In the genomic region with DNA sequence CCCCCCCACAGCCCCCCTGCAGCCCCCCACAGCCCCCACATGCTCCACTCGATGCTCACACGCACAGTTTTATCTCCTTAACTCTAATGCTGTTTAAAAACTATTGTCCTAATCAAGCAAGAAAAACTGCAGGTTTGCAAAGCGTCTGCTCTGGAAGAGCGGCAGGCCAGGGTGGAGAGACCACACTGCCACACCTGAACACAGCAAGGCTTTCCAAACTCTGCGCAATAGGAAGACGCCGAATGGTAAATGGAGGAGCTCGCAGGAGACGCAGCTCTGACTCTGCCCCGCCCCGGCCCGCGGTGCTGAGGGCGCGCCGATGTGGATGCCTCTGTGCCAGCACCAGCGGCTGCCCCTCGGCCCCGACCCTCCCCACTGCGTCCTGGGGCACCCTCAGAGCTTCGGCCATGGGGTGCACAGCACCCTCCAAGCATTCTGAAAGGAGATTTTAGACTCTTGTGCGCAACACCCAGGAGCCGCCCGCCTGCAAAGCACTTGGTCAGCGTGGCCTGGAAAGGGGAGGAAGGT, we compare ENCODE assay signal across 8 cellular contexts. TPM values are rescaled to one million over a fixed set of nuclear protein-coding genes. Genes with fewer than 3 reads are reported as not detected.
A peak's percentile ranks its signal among the peaks of the same experiment; 100 is the strongest.
DNase-seq lines count a peak whose midpoint lies in the region; ATAC-seq and TF ChIP-seq lines count a peak whose summit lies in the region.

No MANE protein-coding gene starts in this region.

- no peak overlapping the region for H3K4me2 ChIP-seq in HCT116 (ENCODE audit: low read length)

- TF ChIP-seq CTCF in A673 (conservative IDR thresholded peaks at IDR 0.05; ENCODE audit: low read depth, low read length) (no peak), HCT116 (IDR thresholded peaks at IDR 0.05 in 2 of 3, conservative IDR thresholded peaks at IDR 0.05 in 1 of 3; ENCODE audit: borderline replicate concordance in 1 of 3, insufficient read depth in 1 of 3, low read depth in 2 of 3, low read length in 2 of 3) (no peak), ascending aorta (IDR thresholded peaks at IDR 0.05) (no peak), lower lobe of right lung (IDR thresholded peaks at IDR 0.05) (no peak)

- no peak overlapping the region for H2AFZ ChIP-seq in HCT116 (ENCODE audit: low read depth, low read length, poor library complexity, severe bottlenecking)

- intact Hi-C loops in A673 (cut with micrococcal nuclease; ENCODE audit: unreplicated experiment) = no loop called here
- intact Hi-C loops in HCT116 (cut with micrococcal nuclease) = loop anchor here (2.0 kb wide), 1 partner anchor 35 kb away; no protein-coding TSS in a partner anchor
- intact Hi-C loops in ascending aorta (cut with DNase I) = loop anchor here (1.0 kb wide), 2 partner anchors 18 to 35 kb away; no protein-coding TSS in a partner anchor
- intact Hi-C loops in lower lobe of right lung (cut with DNase I) = no loop called here

- H3K9me3 ChIP-seq in A673 (ENCODE audit: low read depth, low read length, poor library complexity, severe bottlenecking) (no peaks in the 10 kb centered on the region), HCT116 (ENCODE audit: control insufficient read depth in 1 of 2, insufficient read depth in 1 of 2, low read depth in 1 of 2, low read length in 2 of 2) (no peaks in the 10 kb centered on the region), ascending aorta (no peaks in the 10 kb centered on the region), lower lobe of right lung (no peaks in the 10 kb centered on the region)

- H3K79me2 ChIP-seq in HCT116 (ENCODE audit: insufficient read depth, low read length) = peaks cover 35% of the 10 kb centered on the region; the same call in 1 of the 2 replicates

- TF ChIP-seq RAD21 in HCT116 (IDR thresholded peaks at IDR 0.05; ENCODE audit: low read depth) = no peak

- no peaks in the 10 kb centered on the region for H3K27me3 ChIP-seq in A673 (replicated peaks; ENCODE audit: insufficient read depth, low read depth, low read length, poor library complexity)
- H3K27me3 ChIP-seq in HCT116 (ENCODE audit: insufficient read depth, low read length) = no peaks in the 10 kb centered on the region
- H3K27me3 ChIP-seq in ascending aorta = no peaks in the 10 kb centered on the region
- H3K27me3 ChIP-seq in lower lobe of right lung (ENCODE audit: low read depth) = no peaks in the 10 kb centered on the region

- H3K9me2 ChIP-seq in HCT116 (ENCODE audit: insufficient read depth) = no peaks in the 10 kb centered on the region

- no peak overlapping the region for H3K4me3 ChIP-seq in A673 (ENCODE audit: low read depth, low read length, poor library complexity, severe bottlenecking)
- no peak overlapping the region for H3K4me3 ChIP-seq in HCT116 (replicated peaks in 1 of 2; ENCODE audit: low read depth in 1 of 2, low read length in 2 of 2)
- no peak overlapping the region for H3K4me3 ChIP-seq in ascending aorta
- no peak overlapping the region for H3K4me3 ChIP-seq in lower lobe of right lung

- no TSS peak for BruUV-seq in A673 (replicated peaks; lab: Mats Ljungman, UMichigan)
- BruUV-seq in HCT116 (replicated peaks; lab: Mats Ljungman, UMichigan) = no TSS peak

- RAD21 ChIA-PET in HCT116 (lab: Charles Lee; ENCODE audit: low non-redundant PET in 1 of 2, low total read pairs in 2 of 2, uncharacterized antibody in 2 of 2, unreplicated experiment in 2 of 2) = no interaction called here

- peak; percentile 57 for DNase-seq in A673 (ENCODE audit: low spot score)
- DNase-seq in HCT116 (ENCODE audit: low read depth, low spot score) = peak; percentile 42
- peak in 1 of 2 donors; percentile 64 for DNase-seq in ascending aorta (ENCODE audit: low spot score in 2 of 2)
- peak; percentile 44 for DNase-seq in lower lobe of right lung
- no peak for DNase-seq in NAMALWA (ENCODE audit: low spot score)
- DNase-seq in stimulated activated CD4-positive, alpha-beta T cell treated with anti-CD3 and anti-CD28 coated beads, Interleukin-2, amount 100 ng/mL, for 48 hours = no peak
- DNase-seq in GF-D8 (lab: John Stamatoyannopoulos, UW) = no peak

- no peak overlapping the region for H3K27ac ChIP-seq in A673 (ENCODE audit: low read depth, low read length, poor library complexity, severe bottlenecking)
- peak overlapping the region; percentile 29; the same call in 1 of the 2 replicates for H3K27ac ChIP-seq in HCT116 (ENCODE audit: low read depth, low read length)
- H3K27ac ChIP-seq in ascending aorta = peak overlapping the region; percentile 82 to 89
- H3K27ac ChIP-seq in lower lobe of right lung = no peak overlapping the region

- ATAC-seq in HCT116 = peak; percentile 71
- ATAC-seq in lower lobe of right lung = no peak
- no peak for ATAC-seq in HG03196 (IDR thresholded peaks at IDR 0.05; ENCODE audit: unreplicated experiment)

- H4K20me1 ChIP-seq in HCT116 (ENCODE audit: insufficient read depth) = no peaks in the 10 kb centered on the region

- POLR2A ChIA-PET in A673 (lab: Charles Lee; ENCODE audit: low non-redundant PET) = no interaction called here
- POLR2A ChIA-PET in HCT116 (lab: Charles Lee) = no interaction called here

- H3K9ac ChIP-seq in HCT116 (ENCODE audit: low read length) = no peak overlapping the region

- CTCF ChIA-PET in A673 (lab: Charles Lee) (no interaction called here), HCT116 (lab: Charles Lee) (no interaction called here)

- no peaks in the 10 kb centered on the region for H3K36me3 ChIP-seq in A673 (ENCODE audit: insufficient read depth, low read length, poor library complexity, severe bottlenecking)
- H3K36me3 ChIP-seq in HCT116 (ENCODE audit: control insufficient read depth in 1 of 2, insufficient read depth in 2 of 2, low read length in 2 of 2) = no peaks in the 10 kb centered on the region
- H3K36me3 ChIP-seq in ascending aorta = no peaks in the 10 kb centered on the region
- H3K36me3 ChIP-seq in lower lobe of right lung = no peaks in the 10 kb centered on the region

- H3K4me1 ChIP-seq in A673 (ENCODE audit: insufficient read depth, low read length, poor library complexity, severe bottlenecking) (peaks cover 9% of the 10 kb centered on the region), HCT116 (ENCODE audit: control insufficient read depth in 1 of 2, insufficient read depth in 2 of 2, low read length in 2 of 2) (peaks cover 0 to 13% of the 10 kb centered on the region in 2 experiments; a peak in 2 of 4 replicates), ascending aorta (peaks cover 10 to 24% of the 10 kb centered on the region in 2 donors), lower lobe of right lung (peaks cover 8% of the 10 kb centered on the region)

- no peak for TF ChIP-seq POLR2A in HCT116 (IDR thresholded peaks at IDR 0.05; ENCODE audit: borderline replicate concordance, extremely low read depth, insufficient read depth, insufficient read length)

TF ChIP-seq in HCT116, 20 proteins besides CTCF, POLR2A, EP300 and RAD21:
- TF ChIP-seq ZFX (IDR thresholded peaks at IDR 0.05) (no peak), YY1 (IDR thresholded peaks at IDR 0.05; ENCODE audit: extremely low read depth, insufficient replicate concordance, low read depth, low read length) (no peak), EZH2phosphoT487 (IDR thresholded peaks at IDR 0.05; ENCODE audit: borderline replicate concordance) (no peak), CEBPB (IDR thresholded peaks at IDR 0.05; ENCODE audit: low read depth) (no peak), ZNF274 (IDR thresholded peaks at IDR 0.05; ENCODE audit: low read depth, low read length) (no peak), FOSL1 (IDR thresholded peaks at IDR 0.05; ENCODE audit: low read depth) (no peak), EZH2 (IDR thresholded peaks at IDR 0.05) (no peak), JUND (IDR thresholded peaks at IDR 0.05) (no peak), SRF (IDR thresholded peaks at IDR 0.05; ENCODE audit: low read depth) (no peak), TCF7L2 (IDR thresholded peaks at IDR 0.05; ENCODE audit: borderline replicate concordance, extremely low read depth, insufficient read depth, insufficient read length) (no peak), SP1 (IDR thresholded peaks at IDR 0.05; ENCODE audit: low read depth) (no peak), ELF1 (IDR thresholded peaks at IDR 0.05; ENCODE audit: borderline replicate concordance, low read depth) (no peak), CBX3 (IDR thresholded peaks at IDR 0.05; ENCODE audit: low read depth) (no peak), EGR1 (IDR thresholded peaks at IDR 0.05; ENCODE audit: low read depth) (no peak), POLR2AphosphoS5 (IDR thresholded peaks at IDR 0.05; ENCODE audit: low read depth, low read length) (no peak), SIN3A (IDR thresholded peaks at IDR 0.05; ENCODE audit: low read depth) (no peak)
- TF ChIP-seq, protein P1, sequence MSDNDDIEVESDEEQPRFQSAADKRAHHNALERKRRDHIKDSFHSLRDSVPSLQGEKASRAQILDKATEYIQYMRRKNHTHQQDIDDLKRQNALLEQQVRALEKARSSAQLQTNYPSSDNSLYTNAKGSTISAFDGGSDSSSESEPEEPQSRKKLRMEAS (IDR thresholded peaks at IDR 0.05) = no peak
- TF ChIP-seq, protein P2, sequence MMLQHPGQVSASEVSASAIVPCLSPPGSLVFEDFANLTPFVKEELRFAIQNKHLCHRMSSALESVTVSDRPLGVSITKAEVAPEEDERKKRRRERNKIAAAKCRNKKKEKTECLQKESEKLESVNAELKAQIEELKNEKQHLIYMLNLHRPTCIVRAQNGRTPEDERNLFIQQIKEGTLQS (IDR thresholded peaks at IDR 0.05) = no peak
- TF ChIP-seq, protein P3, sequence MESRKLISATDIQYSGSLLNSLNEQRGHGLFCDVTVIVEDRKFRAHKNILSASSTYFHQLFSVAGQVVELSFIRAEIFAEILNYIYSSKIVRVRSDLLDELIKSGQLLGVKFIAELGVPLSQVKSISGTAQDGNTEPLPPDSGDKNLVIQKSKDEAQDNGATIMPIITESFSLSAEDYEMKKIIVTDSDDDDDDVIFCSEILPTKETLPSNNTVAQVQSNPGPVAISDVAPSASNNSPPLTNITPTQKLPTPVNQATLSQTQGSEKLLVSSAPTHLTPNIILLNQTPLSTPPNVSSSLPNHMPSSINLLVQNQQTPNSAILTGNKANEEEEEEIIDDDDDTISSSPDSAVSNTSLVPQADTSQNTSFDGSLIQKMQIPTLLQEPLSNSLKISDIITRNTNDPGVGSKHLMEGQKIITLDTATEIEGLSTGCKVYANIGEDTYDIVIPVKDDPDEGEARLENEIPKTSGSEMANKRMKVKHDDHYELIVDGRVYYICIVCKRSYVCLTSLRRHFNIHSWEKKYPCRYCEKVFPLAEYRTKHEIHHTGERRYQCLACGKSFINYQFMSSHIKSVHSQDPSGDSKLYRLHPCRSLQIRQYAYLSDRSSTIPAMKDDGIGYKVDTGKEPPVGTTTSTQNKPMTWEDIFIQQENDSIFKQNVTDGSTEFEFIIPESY (IDR thresholded peaks at IDR 0.05; ENCODE audit: extremely low read depth, insufficient replicate concordance, low read length) = no peak

RNA-seq across cellular contexts. Expression of a gene that starts 32.4 kb away (rescaled TPM):
- 22.1 and 24.1 TPM in 2 replicates for total RNA-seq in A673 (2021)
- total RNA-seq in HCT116 (2021; ENCODE audit: unreplicated experiment) = 18.6 TPM
- polyA plus RNA-seq in HCT116 (2012) = 14.8 and 15.2 TPM in 2 replicates
- 30.7 TPM for total RNA-seq in ascending aorta
- total RNA-seq in lower lobe of right lung = 19.1 TPM

Comparison
In these comparisons a context has a peak if more than half of its experiments do, and no peak if none do; other contexts are left out.
1. DNase-seq: peak in A673 (single experiment), HCT116 (single experiment) and lower lobe of right lung (single experiment); none in NAMALWA (single experiment), stimulated activated CD4-positive, alpha-beta T cell treated with anti-CD3 and anti-CD28 coated beads, Interleukin-2, amount 100 ng/mL, for 48 hours (0 of 2) and GF-D8 (single experiment).
2. H3K27ac ChIP-seq: peak in HCT116 (single experiment) and ascending aorta (2 of 2); none in A673 (single experiment) and lower lobe of right lung (single experiment).
3. intact Hi-C loops: an anchor here in HCT116 (2.0 kb wide) and ascending aorta (1.0 kb wide); none called in A673 and lower lobe of right lung.